ENCODE assay signal across 23 cellular contexts in genomic region chr3:38836561-38836960, GRCh38. TPM values are rescaled to one million over a fixed set of nuclear protein-coding genes. Genes with fewer than 3 reads are reported as not detected.
DNase-seq lines count a peak whose midpoint lies in the region; ATAC-seq and TF ChIP-seq lines count a peak whose summit lies in the region.
"Had no signal": no experiment of that assay in that cellular context is flagged by ENCODE, and none has a peak within 500 bp of the region (broad histone marks: within the 10 kb centered on the region; RNA-seq: fewer than 3 reads in every experiment).

No MANE protein-coding gene starts in this region.

- no peaks in the 10 kb centered on the region for H3F3A ChIP-seq in GM23338 (replicated peaks; ENCODE audit: low read depth)

- peak; percentile 2 for DNase-seq in GM23338 (ENCODE audit: low spot score)
- DNase-seq in RPMI7951 (ENCODE audit: low read depth): peak; percentile 29
- DNase-seq in esophagus muscularis mucosa (ENCODE audit: extremely low spot score): peak; percentile 62
- DNase-seq in trophoblast cell: no peak
- no peak for DNase-seq in NCI-H526 treated with DMSO at 0.1 percent for 48 hours (lab: John Stamatoyannopoulos, UW)
- no peak for DNase-seq in activated naive CD8-positive, alpha-beta T cell treated with anti-CD3 and anti-CD28 coated beads, Interleukin-2, amount 50 U/mL, for 24 hours
- DNase-seq in body of pancreas: no peak
- no peak for DNase-seq in effector CD8-positive, alpha-beta T cell (lab: John Stamatoyannopoulos, UW)
- DNase-seq: CD8-positive, alpha-beta memory T cell; GDM1; H7; MV-4-11; NCI-H1105 treated with DMSO at 0.1 percent for 48 hours; NCI-H2029 treated with DMSO at 0.1 percent for 48 hours; NCI-H2171; NCI-H345; NCI-H524; NCI-H82; OCI-M1; Right ventricle myocardium superior had no signal

- intact Hi-C loops in esophagus muscularis mucosa (cut with DNase I) (no loop called here), body of pancreas (cut with DNase I) (no loop called here)

- H2AFZ ChIP-seq in GM23338 (no peak overlapping the region), trophoblast cell (ENCODE audit: insufficient read depth, low read length, poor library complexity) (no peak overlapping the region)

- TF ChIP-seq CTCF in GM23338 (conservative IDR thresholded peaks at IDR 0.05; ENCODE audit: low read depth in 2 of 2) (no peak), esophagus muscularis mucosa (IDR thresholded peaks at IDR 0.05) (no peak), body of pancreas (IDR thresholded peaks at IDR 0.05) (no peak)

- H3K79me2 ChIP-seq in GM23338 (replicated peaks; ENCODE audit: insufficient read depth) (no peaks in the 10 kb centered on the region), trophoblast cell (ENCODE audit: control insufficient read depth, insufficient read depth, low read length, poor library complexity) (no peaks in the 10 kb centered on the region)

- no peak overlapping the region for H4K12ac ChIP-seq in trophoblast cell (ENCODE audit: low read depth, low read length)

- H3K9me3 ChIP-seq in esophagus muscularis mucosa: no peaks in the 10 kb centered on the region
- H3K9me3 ChIP-seq in trophoblast cell (ENCODE audit: insufficient read depth, low read depth, low read length): no peaks in the 10 kb centered on the region
- H3K9me3 ChIP-seq in body of pancreas: no peaks in the 10 kb centered on the region

- no peaks in the 10 kb centered on the region for H4K20me1 ChIP-seq in GM23338 (replicated peaks; ENCODE audit: insufficient read depth)

- WGBS in esophagus muscularis mucosa: 79% methylated on average over 5 of the region's 5 CpGs
- WGBS in trophoblast cell (ENCODE audit: extremely low coverage, insufficient coverage, insufficient read length): no CpG with 5 or more reads among the region's 5 CpGs
- WGBS in body of pancreas, 2 donors: 64 to 76% methylated on average over 5 of the region's 5 CpGs

- no peak overlapping the region for H3K4ac ChIP-seq in trophoblast cell (ENCODE audit: low read depth, low read length)

- H3K4me2 ChIP-seq in GM23338 (no peak overlapping the region), trophoblast cell (ENCODE audit: low read length) (no peak overlapping the region)

- no peaks in the 10 kb centered on the region for H3K27me3 ChIP-seq in GM23338 (ENCODE audit: insufficient read depth)
- H3K27me3 ChIP-seq in esophagus muscularis mucosa: no peaks in the 10 kb centered on the region
- H3K27me3 ChIP-seq in trophoblast cell (ENCODE audit: insufficient read depth, low read length): no peaks in the 10 kb centered on the region
- H3K27me3 ChIP-seq in body of pancreas: no peaks in the 10 kb centered on the region

- peaks cover 12% of the 10 kb centered on the region; the same call in 1 of the 2 replicates for H3K9me2 ChIP-seq in GM23338 (ENCODE audit: insufficient read depth)

- H3K23ac ChIP-seq in trophoblast cell (ENCODE audit: low read length): no peak overlapping the region

- H2AK5ac ChIP-seq in trophoblast cell (ENCODE audit: low read length): no peak overlapping the region

- H3K4me3 ChIP-seq in GM23338 (no peak overlapping the region), esophagus muscularis mucosa (no peak overlapping the region), trophoblast cell (ENCODE audit: low read depth, low read length) (no peak overlapping the region), body of pancreas (no peak overlapping the region)

- TF ChIP-seq POLR2A in esophagus muscularis mucosa (IDR thresholded peaks at IDR 0.05; ENCODE audit: low read depth): no peak
- no peak for TF ChIP-seq POLR2A in body of pancreas (IDR thresholded peaks at IDR 0.05)

- no peak overlapping the region for H4K8ac ChIP-seq in trophoblast cell (ENCODE audit: low read depth, low read length)

- no peaks in the 10 kb centered on the region for H3K9me3 Mint-ChIP-seq in GM23338
- H3K9me3 Mint-ChIP-seq in activated naive CD8-positive, alpha-beta T cell treated with anti-CD3 and anti-CD28 coated beads, Interleukin-2, amount 50 U/mL, for 24 hours: no peaks in the 10 kb centered on the region
- H3K9me3 Mint-ChIP-seq: CD8-positive, alpha-beta memory T cell had no signal

- H3K4me1 ChIP-seq in GM23338 (ENCODE audit: insufficient read depth) (peaks cover 7% of the 10 kb centered on the region), esophagus muscularis mucosa (peaks cover 5 to 15% (median 10%) of the 10 kb centered on the region in 4 donors), trophoblast cell (ENCODE audit: control insufficient read depth in 1 of 2, insufficient read depth in 2 of 2, low read length in 2 of 2) (peaks cover 0 to 3% of the 10 kb centered on the region in 2 experiments), body of pancreas (no peaks in the 10 kb centered on the region)

- peaks cover 4% of the 10 kb centered on the region for H3K27me3 Mint-ChIP-seq in GM23338 (ENCODE audit: insufficient read depth, low read depth, poor library complexity)
- peaks cover 3% of the 10 kb centered on the region for H3K27me3 Mint-ChIP-seq in activated naive CD8-positive, alpha-beta T cell treated with anti-CD3 and anti-CD28 coated beads, Interleukin-2, amount 50 U/mL, for 24 hours

- H3K79me1 ChIP-seq in trophoblast cell (ENCODE audit: low read length): no peaks in the 10 kb centered on the region

- no peak overlapping the region for H3K27ac Mint-ChIP-seq in GM23338
- H3K27ac Mint-ChIP-seq in activated naive CD8-positive, alpha-beta T cell treated with anti-CD3 and anti-CD28 coated beads, Interleukin-2, amount 50 U/mL, for 24 hours: no peak overlapping the region

- peaks cover 29% of the 10 kb centered on the region for H3K4me1 Mint-ChIP-seq in GM23338
- H3K4me1 Mint-ChIP-seq in activated naive CD8-positive, alpha-beta T cell treated with anti-CD3 and anti-CD28 coated beads, Interleukin-2, amount 50 U/mL, for 24 hours: peaks cover 20% of the 10 kb centered on the region

- no peak overlapping the region for H3K18ac ChIP-seq in trophoblast cell (ENCODE audit: low read length)

- H3K14ac ChIP-seq in trophoblast cell (ENCODE audit: low read length): no peak overlapping the region

- H3K36me3 Mint-ChIP-seq in GM23338 (ENCODE audit: low read depth): no peaks in the 10 kb centered on the region
- H3K36me3 Mint-ChIP-seq in activated naive CD8-positive, alpha-beta T cell treated with anti-CD3 and anti-CD28 coated beads, Interleukin-2, amount 50 U/mL, for 24 hours (ENCODE audit: low read depth): no peaks in the 10 kb centered on the region
- H3K36me3 Mint-ChIP-seq: CD8-positive, alpha-beta memory T cell had no signal

- H2BK5ac ChIP-seq in trophoblast cell (ENCODE audit: low read depth, low read length, poor library complexity): no peak overlapping the region

- TF ChIP-seq EP300 in esophagus muscularis mucosa (IDR thresholded peaks at IDR 0.05): no peak

- no peak overlapping the region for H4K91ac ChIP-seq in trophoblast cell (ENCODE audit: low read depth, low read length)

- H3K36me3 ChIP-seq in GM23338 (ENCODE audit: insufficient read depth) (no peaks in the 10 kb centered on the region), esophagus muscularis mucosa (no peaks in the 10 kb centered on the region), trophoblast cell (ENCODE audit: control insufficient read depth in 1 of 2, insufficient read depth in 2 of 2, low read length in 2 of 2) (no peaks in the 10 kb centered on the region), body of pancreas (replicated peaks in 1 of 2; ENCODE audit: insufficient read depth in 1 of 2, low read depth in 2 of 2) (no peaks in the 10 kb centered on the region)

- no peak overlapping the region for H2BK120ac ChIP-seq in trophoblast cell (ENCODE audit: insufficient read depth, low read length, poor library complexity)

- no peak overlapping the region for H3K4me3 Mint-ChIP-seq in GM23338
- H3K4me3 Mint-ChIP-seq in activated naive CD8-positive, alpha-beta T cell treated with anti-CD3 and anti-CD28 coated beads, Interleukin-2, amount 50 U/mL, for 24 hours: no peak overlapping the region
- H3K4me3 Mint-ChIP-seq: CD8-positive, alpha-beta memory T cell had no signal

- H3K27ac ChIP-seq in GM23338 (ENCODE audit: low read depth) (no peak overlapping the region), esophagus muscularis mucosa (replicated peaks in 1 of 4) (no peak overlapping the region), trophoblast cell (ENCODE audit: low read depth, low read length) (no peak overlapping the region), body of pancreas (no peak overlapping the region)
- H3K27ac ChIP-seq: C4-2B had no signal

- ATAC-seq in GM23338 (no peak), body of pancreas (no peak)
- no peak for ATAC-seq in activated naive CD8-positive, alpha-beta T cell treated with anti-CD3 and anti-CD28 coated beads, Interleukin-2, amount 50 U/mL, for 24 hours

- peak overlapping the region; percentile 48 for H3K9ac ChIP-seq in trophoblast cell (ENCODE audit: low read length)

- no peak overlapping the region for H2BK12ac ChIP-seq in trophoblast cell (ENCODE audit: low read length)

TF ChIP-seq in GM23338, 12 proteins besides CTCF, POLR2A, EP300 and RAD21 (continues in another document):
- TF ChIP-seq ZNF114 (CRISPR knock-in tag; IDR thresholded peaks at IDR 0.05) (no peak), NANOG (IDR thresholded peaks at IDR 0.05; ENCODE audit: borderline replicate concordance) (no peak)

RNA-seq across cellular contexts. Expression of gene SCN10A, which starts 20.5 kb away (rescaled TPM):
- total RNA-seq in GM23338 (2014; rRNA removed; shearing (Covaris generic)): 0.03 TPM in 1 of 2 replicates, not detected in the other
- not detected in 2 replicates for polyA plus RNA-seq in GM23338 (2016; fragmentation: Nextera tagmentation; extraction: Ambion mirVana)
- total RNA-seq in RPMI7951 (2014; rRNA removed; shearing (Covaris generic)): not detected in 2 replicates
- not detected for total RNA-seq in esophagus muscularis mucosa
- polyA plus RNA-seq in trophoblast cell (2013): not detected in 2 replicates
- not detected for total RNA-seq in body of pancreas
- total RNA-seq: CD8-positive, alpha-beta memory T cell; Daoy; H7; M059J had no signal
- polyA plus RNA-seq: CD8-positive, alpha-beta memory T cell had no signal

Comparison
In these comparisons a context has a peak if more than half of its experiments do, and no peak if none do; other contexts are left out.
1. DNase-seq: peak in GM23338 (single experiment), RPMI7951 (single experiment) and esophagus muscularis mucosa (single experiment); none in trophoblast cell (0 of 2), NCI-H526 treated with DMSO at 0.1 percent for 48 hours (single experiment), activated naive CD8-positive, alpha-beta T cell treated with anti-CD3 and anti-CD28 coated beads, Interleukin-2, amount 50 U/mL, for 24 hours (single experiment), body of pancreas (0 of 4) and effector CD8-positive, alpha-beta T cell (single experiment).